Comparison of ENCODE assay signal across 1 cellular context in genomic region chr11:6418199-6418957, GRCh38.
TF ChIP-seq lines count a peak whose summit lies in the region.

No MANE protein-coding gene starts in this region.

TF ChIP-seq in GM23338, 12 proteins besides CTCF, POLR2A, EP300 and RAD21 (continued from another document):
- TF ChIP-seq REST (IDR thresholded peaks at IDR 0.05; ENCODE audit: unreplicated experiment) (no peak), JUNB (IDR thresholded peaks at IDR 0.05; ENCODE audit: unreplicated experiment) (no peak), ETS1 (IDR thresholded peaks at IDR 0.05) (no peak), EZH2 (IDR thresholded peaks at IDR 0.05; ENCODE audit: low read depth, unreplicated experiment) (no peak), POLR2AphosphoS5 (IDR thresholded peaks at IDR 0.05; ENCODE audit: low read depth) (no peak), STAT1 (IDR thresholded peaks at IDR 0.05; ENCODE audit: unreplicated experiment) (no peak), CREB1 (CRISPR knock-in tag; IDR thresholded peaks at IDR 0.05; ENCODE audit: low read depth) (no peak)
